Comparison of ENCODE assay signal across 39 cellular contexts in the genomic region with DNA sequence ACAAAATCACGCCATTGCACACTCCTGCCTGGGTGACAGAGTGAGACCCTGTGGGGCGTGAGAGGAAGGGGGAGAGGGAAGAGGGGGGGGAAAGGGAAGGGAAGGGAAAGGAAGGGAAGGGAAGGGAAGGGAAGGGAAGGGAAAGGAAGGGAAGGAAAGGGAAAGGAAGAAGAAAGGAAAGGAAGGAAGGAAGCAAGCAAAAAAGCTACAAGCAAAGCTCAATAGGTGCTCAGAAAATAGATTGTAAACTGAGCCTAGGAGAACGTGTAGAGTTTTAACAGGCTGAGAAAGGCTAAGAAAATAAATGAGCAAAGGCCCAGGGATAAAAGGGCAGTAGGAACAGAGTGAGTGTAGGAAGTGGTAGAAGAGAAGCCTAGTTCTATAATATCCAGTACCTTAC. TPM values are rescaled to one million over a fixed set of nuclear protein-coding genes. Genes with fewer than 3 reads are reported as not detected.
"Had no signal": no experiment of that assay in that cellular context is flagged by ENCODE, and none has a peak within 500 bp of the region (broad histone marks: within the 10 kb centered on the region; RNA-seq: fewer than 3 reads in every experiment).

No MANE protein-coding gene starts in this region.

- H3K36me3 ChIP-seq: adrenal gland had no signal

- H2AFZ ChIP-seq: PC-9 had no signal

- H3K27me3 Mint-ChIP-seq: activated B cell treated with CpG ODN at 0.5 μM for 24 hours; activated CD4-positive, alpha-beta memory T cell treated with anti-CD3 and anti-CD28 coated beads for 36 hours; activated T-helper 17 cell treated with anti-CD3 and anti-CD28 coated beads, Interleukin-2, amount 50 U/mL, for 72 hours had no signal

- DNase-seq: activated B cell treated with CpG ODN at 0.5 μM for 24 hours; activated CD4-positive, alpha-beta memory T cell treated with anti-CD3 and anti-CD28 coated beads for 36 hours; activated CD4-positive, alpha-beta T cell treated with anti-CD3 and anti-CD28 coated beads for 4 hours; activated CD4-positive, alpha-beta T cell treated with anti-CD3 and anti-CD28 coated beads, Interleukin-2, amount 50 U/mL, for 1 hour; activated CD4-positive, CD25-positive, alpha-beta regulatory T cell treated with anti-CD3 and anti-CD28 coated beads, Interleukin-2, amount 50 U/mL, for 72 hours; activated effector memory CD4-positive, alpha-beta T cell treated with anti-CD3 and anti-CD28 coated beads, Interleukin-2, amount 50 U/mL, for 16 hours; activated naive CD4-positive, alpha-beta T cell treated with Interleukin-2 at 50 U/mL for 16 hours; activated T-cell treated with anti-CD3 and anti-CD28 coated beads, Interleukin-2, amount 50 U/mL, for 1 hour; activated T-cell treated with anti-CD3 and anti-CD28 coated beads, Interleukin-2, amount 50 U/mL, for 72 hours; adrenal gland; body of pancreas; central memory CD4-positive, alpha-beta T cell; MM.1S; MV-4-11; NCI-H1092 treated with DMSO at 0.1 percent for 48 hours; NCI-H1417 treated with DMSO at 0.1 percent for 48 hours; NCI-H187 treated with DMSO at 0.1 percent for 48 hours; NCI-H2081; NCI-H226; NCI-H446 treated with DMSO at 0.1 percent for 48 hours; NCI-H524; NCI-H748 treated with DMSO at 0.1 percent for 48 hours; NK-92 treated with Interleukin-12 subunit alpha and Interleukin-12 subunit beta, amount 100 ng/mL, for 24 hours; PC-9; T-helper 1 cell; T-helper 2 cell; T-helper 9 cell had no signal

- ATAC-seq: activated naive CD4-positive, alpha-beta T cell treated with anti-CD3 and anti-CD28 coated beads, Interleukin-2, amount 50 U/mL, for 72 hours; activated T-cell treated with anti-CD3 and anti-CD28 coated beads, Interleukin-2, amount 50 U/mL, for 72 hours; activated T-helper 17 cell treated with anti-CD3 and anti-CD28 coated beads, Interleukin-2, amount 50 U/mL, for 72 hours; body of pancreas; Right ventricle myocardium inferior had no signal

- H3K27ac Mint-ChIP-seq: activated B cell treated with CpG ODN at 0.5 μM for 24 hours; activated CD4-positive, alpha-beta memory T cell treated with anti-CD3 and anti-CD28 coated beads for 36 hours; activated naive CD4-positive, alpha-beta T cell treated with anti-CD3 and anti-CD28 coated beads, Interleukin-2, amount 50 U/mL, for 72 hours; activated T-cell treated with anti-CD3 and anti-CD28 coated beads, Interleukin-2, amount 50 U/mL, for 72 hours; activated T-helper 17 cell treated with anti-CD3 and anti-CD28 coated beads, Interleukin-2, amount 50 U/mL, for 72 hours had no signal

- H3K4me1 ChIP-seq: adrenal gland, body of pancreas, breast epithelium had no signal

- H3K27ac ChIP-seq: adrenal gland, body of pancreas, breast epithelium, KMS-11, PC-9, RWPE1, VCaP had no signal

- H3K27me3 ChIP-seq: adrenal gland, body of pancreas, breast epithelium had no signal

- H3K4me1 Mint-ChIP-seq: activated B cell treated with CpG ODN at 0.5 μM for 24 hours; activated T-helper 17 cell treated with anti-CD3 and anti-CD28 coated beads, Interleukin-2, amount 50 U/mL, for 72 hours had no signal

- H3K4me2 ChIP-seq: KMS-11, PC-9 had no signal

- H3K9me3 Mint-ChIP-seq: activated naive CD4-positive, alpha-beta T cell treated with anti-CD3 and anti-CD28 coated beads, Interleukin-2, amount 50 U/mL, for 72 hours; activated T-helper 17 cell treated with anti-CD3 and anti-CD28 coated beads, Interleukin-2, amount 50 U/mL, for 72 hours had no signal

- H3K4me3 Mint-ChIP-seq: activated B cell treated with CpG ODN at 0.5 μM for 24 hours; activated CD4-positive, alpha-beta memory T cell treated with anti-CD3 and anti-CD28 coated beads for 36 hours; activated T-cell treated with anti-CD3 and anti-CD28 coated beads, Interleukin-2, amount 50 U/mL, for 72 hours; activated T-helper 17 cell treated with anti-CD3 and anti-CD28 coated beads, Interleukin-2, amount 50 U/mL, for 72 hours had no signal

- H3K4me3 ChIP-seq: adrenal gland, body of pancreas, breast epithelium, PC-9 had no signal

- H3K9me3 ChIP-seq: adrenal gland, body of pancreas, breast epithelium had no signal

RNA-seq across cellular contexts. Expression of gene GDPD4, which starts 30.8 kb away (rescaled TPM):
- total RNA-seq: activated B cell treated with CpG ODN at 0.5 μM for 24 hours; activated CD4-positive, alpha-beta memory T cell treated with anti-CD3 and anti-CD28 coated beads for 36 hours; activated CD8-positive, alpha-beta memory T cell treated with anti-CD3 and anti-CD28 coated beads for 36 hours; activated naive CD4-positive, alpha-beta T cell treated with anti-CD3 and anti-CD28 coated beads, Interleukin-2, amount 50 U/mL, for 72 hours; activated T-cell treated with anti-CD3 and anti-CD28 coated beads, Interleukin-2, amount 50 U/mL, for 72 hours; activated T-helper 17 cell treated with anti-CD3 and anti-CD28 coated beads, Interleukin-2, amount 50 U/mL, for 72 hours; adrenal gland; astrocyte; body of pancreas; breast epithelium; cerebellum; LHCN-M2; OCI-LY7; PC-9; Right ventricle myocardium inferior had no signal
